3 cellular contexts compared by ENCODE assay signal in genomic region chr17:44131372-44131771, GRCh38. TPM values are rescaled to one million over a fixed set of nuclear protein-coding genes. Genes with fewer than 3 reads are reported as not detected.
"Had no signal": no experiment of that assay in that cellular context is flagged by ENCODE, and none has a peak within 500 bp of the region (broad histone marks: within the 10 kb centered on the region; RNA-seq: fewer than 3 reads in every experiment).

No MANE protein-coding gene starts in this region.

RNA-seq across cellular contexts. Expression of gene ASB16, which starts 39.1 kb away (rescaled TPM):
- total RNA-seq: activated B cell treated with CpG ODN at 0.5 μM for 24 hours; T-helper 1 cell treated with Interleukin-12 subunit alpha and Interleukin-12 subunit beta and Interleukin-4 antibody, amounts not matched to agents 30 ng/mL and 1 ng/mL, for 36 hours; T-helper 17 cell had no signal
